In the genomic region with DNA sequence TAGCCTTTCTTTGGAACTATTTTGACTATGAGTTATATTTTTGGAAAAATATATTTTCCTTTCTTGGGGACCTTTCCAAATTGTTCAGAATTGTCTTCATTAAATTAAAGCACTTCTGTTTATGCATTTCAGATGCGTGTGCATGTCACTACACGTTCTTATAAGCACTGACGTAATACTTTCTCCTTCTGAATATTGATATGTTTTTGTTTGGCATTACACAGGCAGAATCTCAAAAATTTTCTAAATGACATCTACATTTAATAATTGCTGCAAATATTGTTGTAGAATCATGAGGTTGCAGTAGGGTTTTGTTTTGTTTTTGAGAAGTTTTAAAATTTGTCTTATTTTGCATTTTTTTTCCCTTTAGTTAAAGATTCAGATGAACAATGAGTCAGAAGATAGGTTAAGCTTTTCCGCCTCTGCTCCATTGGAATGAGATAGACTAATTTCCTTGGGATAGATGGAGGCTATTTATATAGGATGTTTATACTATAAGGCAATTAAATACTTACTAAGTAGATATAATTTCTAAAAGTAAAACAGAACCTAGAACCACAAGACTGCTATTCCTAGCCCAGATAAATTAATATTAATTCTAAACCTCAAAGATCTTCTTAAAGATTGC, we compare ENCODE assay signal across 1 cellular context.
TF ChIP-seq lines count a peak whose summit lies in the region.

No MANE protein-coding gene starts in this region.

TF ChIP-seq in GM12878, 131 proteins besides CTCF, POLR2A, EP300 and RAD21 (continued from another document):
- TF ChIP-seq ZBTB11 (CRISPR knock-in tag; IDR thresholded peaks at IDR 0.05) (no peak), SP1 (IDR thresholded peaks at IDR 0.05; ENCODE audit: low read depth, low read length) (no peak), ASH2L (IDR thresholded peaks at IDR 0.05; ENCODE audit: borderline replicate concordance, low read depth) (no peak), CEBPZ (IDR thresholded peaks at IDR 0.05; ENCODE audit: low read depth, low read length) (no peak), ZNF217 (IDR thresholded peaks at IDR 0.05) (no peak), EZH2 (IDR thresholded peaks at IDR 0.05; ENCODE audit: borderline replicate concordance, control insufficient read depth, low read depth, low read length) (no peak), SMARCA5 (IDR thresholded peaks at IDR 0.05) (no peak)
